8 cellular contexts compared by ENCODE assay signal in genomic region chr20:1326031-1326930, GRCh38. TPM values are rescaled to one million over a fixed set of nuclear protein-coding genes. Genes with fewer than 3 reads are reported as not detected.
A peak's percentile ranks its signal among the peaks of the same experiment; 100 is the strongest.
DNase-seq lines count a peak whose midpoint lies in the region; ATAC-seq and TF ChIP-seq lines count a peak whose summit lies in the region.

No MANE protein-coding gene starts in this region.

- H3K27me3 ChIP-seq in hepatocyte, result no peaks in the 10 kb centered on the region
- no peaks in the 10 kb centered on the region for H3K27me3 ChIP-seq in spleen (replicated peaks in 1 of 7)

- CTCF ChIA-PET in activated CD8-positive, alpha-beta memory T cell treated with anti-CD3 and anti-CD28 coated beads, Interleukin-2, amount 10 ng/mL, durations not matched to agents 7 days and 5 days (lab: Charles Lee), result interaction anchor here (0.6 to 4.7 kb wide), 11 partner anchors 11 to 178 kb away, joined by 3 to 21 read pairs (median 3); partner anchors contain the start of gene NSFL1C
- CTCF ChIA-PET in activated CD8-positive, alpha-beta T cell treated with anti-CD3 and anti-CD28 coated beads, Interleukin-2, amount 10 ng/mL, durations not matched to agents 7 days and 5 days (lab: Charles Lee), result interaction anchor here (0.7 to 2.0 kb wide), 6 partner anchors 13 to 178 kb away, joined by 3 to 9 read pairs (median 4); no protein-coding TSS in a partner anchor

- peaks cover 59% of the 10 kb centered on the region for H3K79me2 ChIP-seq in hepatocyte

- H3K4me3 ChIP-seq in hepatocyte (peak overlapping the region; percentile 63), spleen (peak overlapping the region; percentile 59 to 90 (median 76))

- H3K36me3 Mint-ChIP-seq in activated CD8-positive, alpha-beta memory T cell treated with anti-CD3 and anti-CD28 coated beads, Interleukin-2, amount 10 ng/mL, durations not matched to agents 7 days and 5 days, result peaks cover 7% of the 10 kb centered on the region
- H3K36me3 Mint-ChIP-seq in activated CD8-positive, alpha-beta T cell treated with anti-CD3 and anti-CD28 coated beads, Interleukin-2, amount 10 ng/mL, durations not matched to agents 7 days and 5 days (ENCODE audit: low read depth), result peaks cover 20% of the 10 kb centered on the region

- POLR2A ChIA-PET in activated CD8-positive, alpha-beta T cell treated with anti-CD3 and anti-CD28 coated beads, Interleukin-2, amount 10 ng/mL, durations not matched to agents 7 days and 5 days (lab: Charles Lee), result interaction anchor here (0.7 to 2.0 kb wide), 12 partner anchors 10 to 232 kb away, joined by 3 to 11 read pairs (median 4); no protein-coding TSS in a partner anchor

- H3K4me2 ChIP-seq in hepatocyte, result peak overlapping the region; percentile 85

- H3K9me2 ChIP-seq in hepatocyte (replicated peaks; ENCODE audit: insufficient read depth), result no peaks in the 10 kb centered on the region

- H3K4me1 ChIP-seq in hepatocyte (ENCODE audit: insufficient read depth) (peaks cover 35% of the 10 kb centered on the region), spleen (peaks cover 43 to 89% (median 76%) of the 10 kb centered on the region in 6 donors)

- H3K9me3 ChIP-seq in hepatocyte (ENCODE audit: low read depth) (no peaks in the 10 kb centered on the region), spleen (no peaks in the 10 kb centered on the region)

- no peaks in the 10 kb centered on the region for H4K20me1 ChIP-seq in hepatocyte (ENCODE audit: insufficient read depth, poor library complexity, severe bottlenecking)

- no peaks in the 10 kb centered on the region for H3K36me3 ChIP-seq in hepatocyte (replicated peaks; ENCODE audit: insufficient read depth, low read depth)
- H3K36me3 ChIP-seq in spleen, result peaks cover 0 to 13% (median 0%) of the 10 kb centered on the region in 6 donors

- H3K27ac Mint-ChIP-seq in activated CD8-positive, alpha-beta memory T cell treated with anti-CD3 and anti-CD28 coated beads, Interleukin-2, amount 10 ng/mL, durations not matched to agents 7 days and 5 days, result no peak overlapping the region
- H3K27ac Mint-ChIP-seq in activated CD8-positive, alpha-beta T cell treated with anti-CD3 and anti-CD28 coated beads, Interleukin-2, amount 10 ng/mL, durations not matched to agents 7 days and 5 days, result no peak overlapping the region

- DNase-seq in activated CD8-positive, alpha-beta memory T cell treated with anti-CD3 and anti-CD28 coated beads, Interleukin-2, amount 10 ng/mL, durations not matched to agents 7 days and 5 days, result peak; percentile 39
- DNase-seq in hepatocyte (ENCODE audit: low spot score) (peak; percentile 44), spleen (peak; percentile 72), NK-92 (lab: John Stamatoyannopoulos, UW; ENCODE audit: unreplicated experiment) (no peak), NCI-H187 treated with DMSO at 0.1 percent for 48 hours (lab: John Stamatoyannopoulos, UW) (no peak)
- no peak for DNase-seq in NK-92 treated with Interleukin-12 subunit alpha and Interleukin-12 subunit beta, amount 100 ng/mL, for 24 hours (lab: John Stamatoyannopoulos, UW)
- DNase-seq in activated CD8-positive, alpha-beta T cell treated with anti-CD3 and anti-CD28 coated beads, Interleukin-2, amount 10 ng/mL, durations not matched to agents 7 days and 5 days, result no peak

- TF ChIP-seq POLR2A in spleen (IDR thresholded peaks at IDR 0.05), result no peak

- H3K4me3 Mint-ChIP-seq in activated CD8-positive, alpha-beta memory T cell treated with anti-CD3 and anti-CD28 coated beads, Interleukin-2, amount 10 ng/mL, durations not matched to agents 7 days and 5 days, result no peak overlapping the region
- H3K4me3 Mint-ChIP-seq in activated CD8-positive, alpha-beta T cell treated with anti-CD3 and anti-CD28 coated beads, Interleukin-2, amount 10 ng/mL, durations not matched to agents 7 days and 5 days, result no peak overlapping the region

- H3K4me1 Mint-ChIP-seq in activated CD8-positive, alpha-beta memory T cell treated with anti-CD3 and anti-CD28 coated beads, Interleukin-2, amount 10 ng/mL, durations not matched to agents 7 days and 5 days, result peaks cover 25% of the 10 kb centered on the region
- peaks cover 33% of the 10 kb centered on the region for H3K4me1 Mint-ChIP-seq in activated CD8-positive, alpha-beta T cell treated with anti-CD3 and anti-CD28 coated beads, Interleukin-2, amount 10 ng/mL, durations not matched to agents 7 days and 5 days (ENCODE audit: low read depth)

- H3K9me3 Mint-ChIP-seq in activated CD8-positive, alpha-beta memory T cell treated with anti-CD3 and anti-CD28 coated beads, Interleukin-2, amount 10 ng/mL, durations not matched to agents 7 days and 5 days (ENCODE audit: low read depth), result no peaks in the 10 kb centered on the region
- H3K9me3 Mint-ChIP-seq in activated CD8-positive, alpha-beta T cell treated with anti-CD3 and anti-CD28 coated beads, Interleukin-2, amount 10 ng/mL, durations not matched to agents 7 days and 5 days (ENCODE audit: insufficient read depth), result no peaks in the 10 kb centered on the region

- TF ChIP-seq CTCF in hepatocyte (IDR thresholded peaks at IDR 0.05; ENCODE audit: poor library complexity) (no peak), spleen (IDR thresholded peaks at IDR 0.05 in 8 of 11, conservative IDR thresholded peaks at IDR 0.05 in 3 of 11) (no peak)

- 45% methylated on average over 10 of the region's 10 CpGs for WGBS in hepatocyte (ENCODE audit: low lambda C conversion rate, missing lambda C conversion rate)
- 35 to 60% (median 48%) methylated on average over 10 of the region's 10 CpGs for WGBS in spleen, 5 donors

- no peak overlapping the region for H2AFZ ChIP-seq in hepatocyte

- no peaks in the 10 kb centered on the region for H3K27me3 Mint-ChIP-seq in activated CD8-positive, alpha-beta memory T cell treated with anti-CD3 and anti-CD28 coated beads, Interleukin-2, amount 10 ng/mL, durations not matched to agents 7 days and 5 days
- no peaks in the 10 kb centered on the region for H3K27me3 Mint-ChIP-seq in activated CD8-positive, alpha-beta T cell treated with anti-CD3 and anti-CD28 coated beads, Interleukin-2, amount 10 ng/mL, durations not matched to agents 7 days and 5 days (ENCODE audit: low read depth)

- ATAC-seq in GM18870 (IDR thresholded peaks at IDR 0.05; ENCODE audit: unreplicated experiment), result peak; percentile 3
- no peak for ATAC-seq in activated CD8-positive, alpha-beta memory T cell treated with anti-CD3 and anti-CD28 coated beads, Interleukin-2, amount 10 ng/mL, durations not matched to agents 7 days and 5 days
- no peak for ATAC-seq in activated CD8-positive, alpha-beta T cell treated with anti-CD3 and anti-CD28 coated beads, Interleukin-2, amount 10 ng/mL, durations not matched to agents 7 days and 5 days

- peak overlapping the region; percentile 100 for H3K27ac ChIP-seq in hepatocyte
- peak overlapping the region; percentile 94 to 99 (median 97) for H3K27ac ChIP-seq in spleen

- intact Hi-C loops in spleen (cut with DNase I; ENCODE audit: low total_unique reads), result loop anchor here (5.0 kb wide), 1 partner anchor 66 kb away; the partner anchor contains the start of gene FKBP1A

RNA-seq across cellular contexts. Expression of gene SDCBP2, which starts 2.7 kb away (rescaled TPM):
- 1 to 10 TPM; 2.1 to 4.3 TPM for total RNA-seq in activated CD8-positive, alpha-beta memory T cell treated with anti-CD3 and anti-CD28 coated beads, Interleukin-2, amount 10 ng/mL, durations not matched to agents 7 days and 5 days
- total RNA-seq in hepatocyte, result 57.2 and 64.1 TPM in 2 replicates
- 74.4 and 83.3 TPM in 2 replicates for polyA plus RNA-seq in hepatocyte
- 1 to 10 TPM; 2.1 to 7.1 (median 3.5) TPM for total RNA-seq in spleen
- polyA plus RNA-seq in spleen, result 1 to 10 TPM; 2.0 to 3.7 (median 3.0) TPM
- total RNA-seq in activated CD8-positive, alpha-beta T cell treated with anti-CD3 and anti-CD28 coated beads, Interleukin-2, amount 10 ng/mL, durations not matched to agents 7 days and 5 days, result 1 to 10 TPM; 1.9 to 2.0 TPM

Comparison
In these comparisons a context has a peak if more than half of its experiments do, and no peak if none do; other contexts are left out.
1. DNase-seq: peak in activated CD8-positive, alpha-beta memory T cell treated with anti-CD3 and anti-CD28 coated beads, Interleukin-2, amount 10 ng/mL, durations not matched to agents 7 days and 5 days (single experiment), hepatocyte (single experiment) and spleen (single experiment); none in NK-92 (single experiment), NCI-H187 treated with DMSO at 0.1 percent for 48 hours (single experiment), NK-92 treated with Interleukin-12 subunit alpha and Interleukin-12 subunit beta, amount 100 ng/mL, for 24 hours (single experiment) and activated CD8-positive, alpha-beta T cell treated with anti-CD3 and anti-CD28 coated beads, Interleukin-2, amount 10 ng/mL, durations not matched to agents 7 days and 5 days (single experiment).